Comparison of ENCODE assay signal across 1 cellular context in genomic region chr1:45686081-45687013, GRCh38.
A peak's percentile ranks its signal among the peaks of the same experiment; 100 is the strongest.
TF ChIP-seq lines count a peak whose summit lies in the region.

GPBP1L1 (minus strand) TSS chr1:45686533; CDS start chr1:45659087, 27,446 bp downstream.

TF ChIP-seq in HepG2, 621 proteins besides CTCF, POLR2A, EP300 and RAD21 (continued from another document and continues in another):
- TF ChIP-seq ARID5B (CRISPR knock-in tag; IDR thresholded peaks at IDR 0.05) (0 out of 2 replicates have a peak, but pooled peaks have one; percentile 13), ZNF296 (CRISPR knock-in tag; conservative IDR thresholded peaks at IDR 0.05) (no peak), ZNF234 (CRISPR knock-in tag; conservative IDR thresholded peaks at IDR 0.05) (no peak), CBFB (CRISPR knock-in tag; IDR thresholded peaks at IDR 0.05) (no peak; the same call in 1 of the 2 replicates), ELF4 (CRISPR knock-in tag; IDR thresholded peaks at IDR 0.05; ENCODE audit: borderline replicate concordance) (0 out of 2 replicates have a peak, but pooled peaks have one; percentile 59), TBP (CRISPR knock-in tag; IDR thresholded peaks at IDR 0.05) (no peak), CBX1 (IDR thresholded peaks at IDR 0.05; ENCODE audit: low read depth) (no peak), ZFX (CRISPR knock-in tag; IDR thresholded peaks at IDR 0.05; ENCODE audit: low read depth) (no peak), RXRB (CRISPR knock-in tag; IDR thresholded peaks at IDR 0.05; ENCODE audit: borderline replicate concordance) (0 out of 2 replicates have a peak, but pooled peaks have one; percentile 25), PHB2 (IDR thresholded peaks at IDR 0.05; ENCODE audit: partially characterized antibody) (no peak), ZNF615 (CRISPR knock-in tag; IDR thresholded peaks at IDR 0.05; ENCODE audit: borderline replicate concordance) (peak; percentile 56; the same call in 1 of the 2 replicates), ZMAT5 (CRISPR knock-in tag; IDR thresholded peaks at IDR 0.05; ENCODE audit: borderline replicate concordance, low read depth) (no peak), ZNF770 (CRISPR knock-in tag; IDR thresholded peaks at IDR 0.05) (no peak; the same call in 1 of the 2 replicates), JARID2 (CRISPR knock-in tag; IDR thresholded peaks at IDR 0.05; ENCODE audit: insufficient replicate concordance) (peak; percentile 30), HHEX (CRISPR knock-in tag; IDR thresholded peaks at IDR 0.05) (no peak), ZNF20 (CRISPR knock-in tag; IDR thresholded peaks at IDR 0.05) (0 out of 2 replicates have a peak, but pooled peaks have one; percentile 73), CENPBD1 (CRISPR knock-in tag; IDR thresholded peaks at IDR 0.05; ENCODE audit: borderline replicate concordance, low read depth) (no peak), GABPB1 (CRISPR knock-in tag; IDR thresholded peaks at IDR 0.05) (no peak), ZNF530 (CRISPR knock-in tag; IDR thresholded peaks at IDR 0.05; ENCODE audit: low read depth) (no peak), ZNF646 (CRISPR knock-in tag; IDR thresholded peaks at IDR 0.05) (no peak), ZSCAN25 (CRISPR knock-in tag; IDR thresholded peaks at IDR 0.05) (no peak), MAFF (IDR thresholded peaks at IDR 0.05; ENCODE audit: low read depth, low read length) (no peak), ZNF589 (CRISPR knock-in tag; conservative IDR thresholded peaks at IDR 0.05) (no peak), ZFYVE20 (CRISPR knock-in tag; IDR thresholded peaks at IDR 0.05; ENCODE audit: borderline replicate concordance, low read depth) (no peak), GPN1 (CRISPR knock-in tag; IDR thresholded peaks at IDR 0.05; ENCODE audit: borderline replicate concordance) (no peak), MYPOP (CRISPR knock-in tag; IDR thresholded peaks at IDR 0.05) (no peak), ZNF12 (CRISPR knock-in tag; IDR thresholded peaks at IDR 0.05) (no peak), KMT2B (CRISPR knock-in tag; IDR thresholded peaks at IDR 0.05) (peak; percentile 15; the same call in 1 of the 2 replicates), ZNF281 (CRISPR knock-in tag; IDR thresholded peaks at IDR 0.05; ENCODE audit: borderline replicate concordance) (peak; percentile 54; the same call in 1 of the 2 replicates), ZNF124 (CRISPR knock-in tag; IDR thresholded peaks at IDR 0.05) (no peak), ZNF225 (CRISPR knock-in tag; IDR thresholded peaks at IDR 0.05) (no peak), DPF2 (CRISPR knock-in tag; IDR thresholded peaks at IDR 0.05; ENCODE audit: borderline replicate concordance, low read depth) (no peak), SP140L (CRISPR knock-in tag; IDR thresholded peaks at IDR 0.05; ENCODE audit: borderline replicate concordance) (no peak), USF2 (IDR thresholded peaks at IDR 0.05; ENCODE audit: low read depth, low read length) (no peak), USF2 (CRISPR knock-in tag; IDR thresholded peaks at IDR 0.05; ENCODE audit: borderline replicate concordance) (no peak; the same call in 1 of the 2 replicates), KLF16 (CRISPR knock-in tag; IDR thresholded peaks at IDR 0.05) (peak in 1 of 2 experiments; percentile 26; a peak in 2 of 4 replicates), TMF1 (CRISPR knock-in tag; IDR thresholded peaks at IDR 0.05; ENCODE audit: low read depth) (0 out of 2 replicates have a peak, but pooled peaks have one; percentile 53), CCAR2 (optimal IDR thresholded peaks at IDR 0.05; ENCODE audit: low read depth, low read length) (no peak), KLF9 (CRISPR knock-in tag; IDR thresholded peaks at IDR 0.05; ENCODE audit: low read depth) (0 out of 2 replicates have a peak, but pooled peaks have one; percentile 13)
